Comparison of ENCODE assay signal across 10 cellular contexts in genomic region chr1:160579216-160579701, GRCh38. TPM values are rescaled to one million over a fixed set of nuclear protein-coding genes. Genes with fewer than 3 reads are reported as not detected.
DNase-seq lines count a peak whose midpoint lies in the region; ATAC-seq and TF ChIP-seq lines count a peak whose summit lies in the region.
"Had no signal": no experiment of that assay in that cellular context is flagged by ENCODE, and none has a peak within 500 bp of the region (broad histone marks: within the 10 kb centered on the region; RNA-seq: fewer than 3 reads in every experiment).

Gene CD84, minus strand, starts transcription at chr1:160579496. Its CDS starts 59 bp downstream, at chr1:160579437.

- ATAC-seq in GM18861 (IDR thresholded peaks at IDR 0.05; ENCODE audit: unreplicated experiment) = peak; percentile 39
- no peak for ATAC-seq in GM18907 (IDR thresholded peaks at IDR 0.05; ENCODE audit: unreplicated experiment)
- no peak for ATAC-seq in HG03025 (IDR thresholded peaks at IDR 0.05; ENCODE audit: low FRiP score, unreplicated experiment)

- DNase-seq in NOMO-1 treated with DMSO at 0.1 percent for 48 hours (lab: John Stamatoyannopoulos, UW; ENCODE audit: unreplicated experiment) (peak; percentile 77), coronary artery (ENCODE audit: low spot score) (no peak), spleen (no peak), iPS-NIHi7 (ENCODE audit: extremely low spot score) (no peak)
- DNase-seq: activated CD4-positive, alpha-beta T cell treated with anti-CD3 and anti-CD28 coated beads, Interleukin-2, amount 50 U/mL, for 48 hours had no signal

- TF ChIP-seq CTCF in coronary artery (IDR thresholded peaks at IDR 0.05) = no peak
- no peak for TF ChIP-seq CTCF in spleen (IDR thresholded peaks at IDR 0.05 in 8 of 11, conservative IDR thresholded peaks at IDR 0.05 in 3 of 11)

- no peaks in the 10 kb centered on the region for H3K36me3 ChIP-seq in spleen

- no peaks in the 10 kb centered on the region for H3K27me3 ChIP-seq in spleen (replicated peaks in 1 of 7)

- WGBS in spleen, 5 donors = 9 to 22% (median 14%) methylated on average over 3 of the region's 3 CpGs

- peaks cover 4 to 65% (median 33%) of the 10 kb centered on the region in 6 donors for H3K4me1 ChIP-seq in spleen

- peak within 1 kb of the TSS; percentile 47 for H3K4me3 ChIP-seq in coronary artery
- peak within 1 kb of the TSS; percentile 19 to 67 (median 38) for H3K4me3 ChIP-seq in spleen

- intact Hi-C loops in spleen (cut with DNase I; ENCODE audit: low total_unique reads) = no loop called here

- peak in 1 of 3 donors; percentile 68 for TF ChIP-seq POLR2A in spleen (IDR thresholded peaks at IDR 0.05)

- H3K9me3 ChIP-seq in spleen = peaks cover 0 to 10% (median 0%) of the 10 kb centered on the region in 8 donors

- peak within 1 kb of the TSS in 1 of 2 donors; percentile 43 for H3K27ac ChIP-seq in coronary artery
- peak within 1 kb of the TSS; percentile 65 to 90 (median 86) for H3K27ac ChIP-seq in spleen

RNA-seq across cellular contexts. Expression of gene CD84, which starts in this region (rescaled TPM):
- 10 to 100 TPM; 50.3 to 76.1 (median 62.5) TPM for total RNA-seq in spleen
- polyA plus RNA-seq in spleen = 10 to 100 TPM in 1 of 3 donors, 1 to 10 TPM in 2; 4.7 to 10.9 (median 5.4) TPM
- total RNA-seq: lung microvascular endothelial cell, NCI-H460 had no signal
